In genomic region chr1:44631647-44632510, GRCh38 we compare ENCODE assay signal across 8 cellular contexts. TPM values are rescaled to one million over a fixed set of nuclear protein-coding genes. Genes with fewer than 3 reads are reported as not detected.
DNase-seq lines count a peak whose midpoint lies in the region; ATAC-seq, FAIRE-seq and TF ChIP-seq lines count a peak whose summit lies in the region.

No MANE protein-coding gene starts in this region.

- ATAC-seq in HG03045 (IDR thresholded peaks at IDR 0.05; ENCODE audit: unreplicated experiment) (peak; percentile 53), activated B cell treated with CpG ODN at 0.5 μM for 24 hours (ENCODE audit: low read depth) (peak; percentile 76)

- peaks cover 13% of the 10 kb centered on the region for H3K36me3 ChIP-seq in bronchial epithelial cell (ENCODE audit: control insufficient read depth, insufficient read depth, low read length)

- CTCF ChIA-PET in activated B cell treated with CpG ODN at 0.5 μM for 24 hours (lab: Charles Lee): interaction anchor here (0.9 to 2.7 kb wide), 4 partner anchors 21 to 44 kb away, joined by 3 to 7 read pairs (median 4); no protein-coding TSS in a partner anchor

- no peak for TF ChIP-seq CTCF in activated B cell treated with CpG ODN at 0.5 μM for 24 hours (IDR thresholded peaks at IDR 0.05)
- no peak for TF ChIP-seq CTCF in bronchial epithelial cell (IDR thresholded peaks at IDR 0.05; ENCODE audit: insufficient read depth, low read length, severe bottlenecking)

- peaks cover 38% of the 10 kb centered on the region for H3K36me3 Mint-ChIP-seq in activated B cell treated with CpG ODN at 0.5 μM for 24 hours (ENCODE audit: low read depth)

- no peaks in the 10 kb centered on the region for H3K27me3 Mint-ChIP-seq in activated B cell treated with CpG ODN at 0.5 μM for 24 hours

- peak; percentile 83 for DNase-seq in SIG-M5 treated with dmso at 0.1 percent for 504 hours (lab: John Stamatoyannopoulos, UW; ENCODE audit: unreplicated experiment)
- DNase-seq in SIG-M5 (lab: John Stamatoyannopoulos, UW): no peak
- DNase-seq in NCI-H2171 (lab: John Stamatoyannopoulos, UW): peak; percentile 86
- peak; percentile 92 for DNase-seq in activated B cell treated with CpG ODN at 0.5 μM for 24 hours
- DNase-seq in bronchial epithelial cell (ENCODE audit: low read depth): peak; percentile 68
- peak; percentile 86 for DNase-seq in iris pigment epithelial cell (ENCODE audit: low read depth)
- peak; percentile 84 to 87 for DNase-seq in stimulated activated CD4-positive, alpha-beta T cell treated with anti-CD3 and anti-CD28 coated beads, Interleukin-12 subunit alpha, Interleukin-12 subunit beta, amount 100 ng/mL, for 24 hours (ENCODE audit: low read depth in 2 of 2)

- no peaks in the 10 kb centered on the region for H3K27me3 ChIP-seq in bronchial epithelial cell (ENCODE audit: control insufficient read depth, insufficient read depth, low read length)

- POLR2A ChIA-PET in activated B cell treated with CpG ODN at 0.5 μM for 24 hours (lab: Charles Lee): interaction anchor here (0.6 to 4.9 kb wide), 35 partner anchors 8 to 1672 kb away, joined by 3 to 58 read pairs (median 5); partner anchors contain the start of genes ARMH1, CCDC163, DMAP1 and DPH2

- no peak for FAIRE-seq in bronchial epithelial cell (lab: Jason Lieb, UNC)

- intact Hi-C loops in activated B cell treated with CpG ODN at 0.5 μM for 24 hours (cut with micrococcal nuclease): loop anchor here (1.0 to 10.0 kb wide), 6 partner anchors 21 to 1615 kb away; partner anchors contain the start of genes ARMH1, CCDC24, ERI3 and RAD54L

- H3K4me3 ChIP-seq in bronchial epithelial cell (ENCODE audit: low read depth, low read length): peak overlapping the region; percentile 63

- peaks cover 38% of the 10 kb centered on the region for H3K4me1 Mint-ChIP-seq in activated B cell treated with CpG ODN at 0.5 μM for 24 hours

- H3K4me3 Mint-ChIP-seq in activated B cell treated with CpG ODN at 0.5 μM for 24 hours: peak overlapping the region; percentile 91

- peak overlapping the region; percentile 98 for H3K27ac Mint-ChIP-seq in activated B cell treated with CpG ODN at 0.5 μM for 24 hours

- no peaks in the 10 kb centered on the region for H3K9me3 Mint-ChIP-seq in activated B cell treated with CpG ODN at 0.5 μM for 24 hours

RNA-seq across cellular contexts. Expression of gene TMEM53, which starts 42.4 kb away (rescaled TPM):
- total RNA-seq in activated B cell treated with CpG ODN at 0.5 μM for 24 hours (4.6 and 4.8 TPM in 2 replicates), bronchial epithelial cell (6.1 and 8.3 TPM in 2 replicates)

RNA-seq across cellular contexts. Expression of gene ARMH1, which starts 42.6 kb away (rescaled TPM):
- total RNA-seq in activated B cell treated with CpG ODN at 0.5 μM for 24 hours (18.1 and 19.9 TPM in 2 replicates), bronchial epithelial cell (0.38 TPM in 1 of 2 replicates, not detected in the other)

Comparison
In these comparisons a context has a peak if more than half of its experiments do, and no peak if none do; other contexts are left out.
1. RNA of gene ARMH1, which starts 42.6 kb away (total RNA-seq): 18.1 to 19.9 TPM in activated B cell treated with CpG ODN at 0.5 μM for 24 hours; 0.38 TPM in bronchial epithelial cell; every median in the first group is over 10 times any median in the second.